Comparison of ENCODE assay signal across 1 cellular context in the genomic region with DNA sequence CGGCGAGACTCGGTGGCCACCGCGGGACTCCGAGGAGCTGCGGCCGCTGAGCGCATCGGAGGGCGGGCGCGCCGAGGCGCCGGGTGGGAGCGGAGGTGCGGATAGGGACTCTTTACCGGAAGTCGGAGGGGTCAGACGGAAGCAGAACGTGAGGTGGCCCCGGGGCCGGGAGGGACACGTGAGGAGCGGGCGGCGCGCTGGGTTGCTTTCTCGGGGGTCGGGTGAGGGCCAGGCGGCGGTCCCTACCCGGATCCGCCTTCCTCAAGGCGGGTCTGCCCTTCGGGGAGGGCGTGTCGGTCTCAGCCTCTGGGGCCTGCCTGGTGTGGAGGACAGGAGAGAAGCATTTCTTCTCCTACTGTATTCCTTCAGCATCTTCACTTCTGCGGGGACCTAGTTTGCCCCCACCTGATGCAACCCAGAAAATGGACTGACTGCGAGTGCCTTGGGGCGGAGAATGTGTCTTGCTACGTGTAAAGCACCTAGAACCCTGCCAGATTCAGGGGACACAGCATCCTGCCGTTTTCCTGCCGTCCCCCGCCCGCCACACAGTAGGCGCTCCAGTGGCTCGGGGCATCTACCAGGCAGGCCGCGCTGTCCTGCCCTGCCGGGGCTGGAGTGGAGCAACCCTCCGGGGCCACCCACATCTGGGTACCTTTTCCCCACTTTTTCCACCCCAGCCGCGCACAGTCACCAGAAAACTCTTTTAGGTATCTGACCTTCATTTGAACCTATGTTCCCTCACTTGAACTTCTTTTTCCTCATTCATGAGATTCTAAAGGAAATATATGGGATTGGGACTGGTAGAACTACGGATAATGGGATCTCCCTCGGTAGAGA.
TF ChIP-seq lines count a peak whose summit lies in the region.

No MANE protein-coding gene starts in this region.

TF ChIP-seq in HepG2, 621 proteins besides CTCF, POLR2A, EP300 and RAD21 (continued from another document and continues in another):
- TF ChIP-seq ZC3H4 (CRISPR knock-in tag; IDR thresholded peaks at IDR 0.05; ENCODE audit: borderline replicate concordance) (peak; percentile 95; the same call in 1 of the 2 replicates), GABPA (IDR thresholded peaks at IDR 0.05; ENCODE audit: low read depth, low read length) (peak; percentile 90), GABPA (CRISPR knock-in tag; IDR thresholded peaks at IDR 0.05; ENCODE audit: low read depth) (peak; percentile 92), TOE1 (CRISPR knock-in tag; IDR thresholded peaks at IDR 0.05) (no peak), PRPF4 (IDR thresholded peaks at IDR 0.05; ENCODE audit: low read depth, low read length, poor library complexity, severe bottlenecking) (no peak), ZNF839 (CRISPR knock-in tag; IDR thresholded peaks at IDR 0.05; ENCODE audit: borderline replicate concordance) (0 out of 2 replicates have a peak, but pooled peaks have one; percentile 68), TCF7L2 (IDR thresholded peaks at IDR 0.05; ENCODE audit: low read depth, low read length) (no peak), SALL1 (CRISPR knock-in tag; IDR thresholded peaks at IDR 0.05) (peak; percentile 64; the same call in 1 of the 2 replicates), RXRA (CRISPR knock-in tag; IDR thresholded peaks at IDR 0.05) (peak; percentile 58), ZFY (CRISPR knock-in tag; IDR thresholded peaks at IDR 0.05) (peak; percentile 86), ZNF34 (CRISPR knock-in tag; IDR thresholded peaks at IDR 0.05; ENCODE audit: borderline replicate concordance) (peak; percentile 70; the same call in 1 of the 2 replicates), ARNTL (CRISPR knock-in tag; IDR thresholded peaks at IDR 0.05) (peak; percentile 95), ZNF484 (CRISPR knock-in tag; IDR thresholded peaks at IDR 0.05; ENCODE audit: borderline replicate concordance, low read depth) (no peak), TARDBP (CRISPR knock-in tag; IDR thresholded peaks at IDR 0.05) (peak; percentile 8; the same call in 1 of the 2 replicates), ZMAT3 (CRISPR knock-in tag; conservative IDR thresholded peaks at IDR 0.05) (0 out of 2 replicates have a peak, but pooled peaks have one; percentile 18), ZNF337 (CRISPR knock-in tag; IDR thresholded peaks at IDR 0.05; ENCODE audit: borderline replicate concordance, low read depth) (peak; percentile 19; the same call in 1 of the 2 replicates), STAG1 (CRISPR knock-in tag; IDR thresholded peaks at IDR 0.05) (no peak), ZNF674 (CRISPR knock-in tag; IDR thresholded peaks at IDR 0.05; ENCODE audit: low read depth) (0 out of 2 replicates have a peak, but pooled peaks have one; percentile 54), WIZ (CRISPR knock-in tag; IDR thresholded peaks at IDR 0.05) (no peak), ZNF660 (CRISPR knock-in tag; IDR thresholded peaks at IDR 0.05; ENCODE audit: borderline replicate concordance, low read depth) (no peak), PHF21A (CRISPR knock-in tag; IDR thresholded peaks at IDR 0.05) (peak; percentile 37; the same call in 1 of the 2 replicates), NBN (conservative IDR thresholded peaks at IDR 0.05) (no peak), MXI1 (IDR thresholded peaks at IDR 0.05; ENCODE audit: borderline replicate concordance, low read depth, low read length) (peak; percentile 57; the same call in 1 of the 3 replicates), HOXA3 (CRISPR knock-in tag; IDR thresholded peaks at IDR 0.05) (peak; percentile 57), GATAD1 (CRISPR knock-in tag; IDR thresholded peaks at IDR 0.05) (peak; percentile 5; the same call in 1 of the 2 replicates), MED1 (CRISPR knock-in tag; IDR thresholded peaks at IDR 0.05) (no peak; the same call in 1 of the 2 replicates), KDM3A (CRISPR knock-in tag; IDR thresholded peaks at IDR 0.05; ENCODE audit: low read depth) (no peak), RFXAP (CRISPR knock-in tag; IDR thresholded peaks at IDR 0.05; ENCODE audit: borderline replicate concordance) (peak; percentile 73), ZNF24 (IDR thresholded peaks at IDR 0.05) (0 out of 2 replicates have a peak, but pooled peaks have one; percentile 8), ZKSCAN5 (CRISPR knock-in tag; IDR thresholded peaks at IDR 0.05) (0 out of 2 replicates have a peak, but pooled peaks have one; percentile 28), ZSCAN9 (CRISPR knock-in tag; IDR thresholded peaks at IDR 0.05; ENCODE audit: borderline replicate concordance) (no peak), SP5 (CRISPR knock-in tag; IDR thresholded peaks at IDR 0.05; ENCODE audit: borderline replicate concordance, low read depth) (peak; percentile 56), ZNF17 (CRISPR knock-in tag; IDR thresholded peaks at IDR 0.05) (0 out of 2 replicates have a peak, but pooled peaks have one; percentile 27), BHLHE40 (IDR thresholded peaks at IDR 0.05; ENCODE audit: low read length) (peak; percentile 99)
- TF ChIP-seq, protein P1, sequence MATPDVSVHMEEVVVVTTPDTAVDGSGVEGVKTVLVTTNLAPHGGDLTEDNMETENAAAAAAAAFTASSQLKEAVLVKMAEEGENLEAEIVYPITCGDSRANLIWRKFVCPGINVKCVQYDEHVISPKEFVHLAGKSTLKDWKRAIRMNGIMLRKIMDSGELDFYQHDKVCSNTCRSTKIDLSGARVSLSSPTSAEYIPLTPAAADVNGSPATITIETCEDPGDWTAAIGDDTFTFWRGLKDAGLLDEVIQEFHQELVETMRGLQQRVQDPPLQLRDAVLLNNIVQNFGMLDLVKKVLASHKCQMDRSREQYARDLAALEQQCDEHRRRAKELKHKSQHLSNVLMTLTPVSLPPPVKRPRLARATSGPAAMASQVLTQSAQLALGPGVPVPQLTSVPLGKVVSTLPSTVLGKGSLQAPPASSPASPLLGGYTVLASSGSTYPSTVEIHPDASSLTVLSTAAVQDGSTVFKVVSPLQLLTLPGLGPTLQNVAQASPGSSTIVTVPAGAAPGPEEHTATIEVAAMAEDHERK (CRISPR knock-in tag; IDR thresholded peaks at IDR 0.05; ENCODE audit: low read depth) = no peak
- TF ChIP-seq, protein P2, sequence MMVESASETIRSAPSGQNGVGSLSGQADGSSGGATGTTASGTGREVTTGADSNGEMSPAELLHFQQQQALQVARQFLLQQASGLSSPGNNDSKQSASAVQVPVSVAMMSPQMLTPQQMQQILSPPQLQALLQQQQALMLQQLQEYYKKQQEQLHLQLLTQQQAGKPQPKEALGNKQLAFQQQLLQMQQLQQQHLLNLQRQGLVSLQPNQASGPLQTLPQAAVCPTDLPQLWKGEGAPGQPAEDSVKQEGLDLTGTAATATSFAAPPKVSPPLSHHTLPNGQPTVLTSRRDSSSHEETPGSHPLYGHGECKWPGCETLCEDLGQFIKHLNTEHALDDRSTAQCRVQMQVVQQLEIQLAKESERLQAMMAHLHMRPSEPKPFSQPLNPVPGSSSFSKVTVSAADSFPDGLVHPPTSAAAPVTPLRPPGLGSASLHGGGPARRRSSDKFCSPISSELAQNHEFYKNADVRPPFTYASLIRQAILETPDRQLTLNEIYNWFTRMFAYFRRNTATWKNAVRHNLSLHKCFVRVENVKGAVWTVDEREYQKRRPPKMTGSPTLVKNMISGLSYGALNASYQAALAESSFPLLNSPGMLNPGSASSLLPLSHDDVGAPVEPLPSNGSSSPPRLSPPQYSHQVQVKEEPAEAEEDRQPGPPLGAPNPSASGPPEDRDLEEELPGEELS (CRISPR knock-in tag; IDR thresholded peaks at IDR 0.05) = peak; percentile 51
- TF ChIP-seq, protein P3, sequence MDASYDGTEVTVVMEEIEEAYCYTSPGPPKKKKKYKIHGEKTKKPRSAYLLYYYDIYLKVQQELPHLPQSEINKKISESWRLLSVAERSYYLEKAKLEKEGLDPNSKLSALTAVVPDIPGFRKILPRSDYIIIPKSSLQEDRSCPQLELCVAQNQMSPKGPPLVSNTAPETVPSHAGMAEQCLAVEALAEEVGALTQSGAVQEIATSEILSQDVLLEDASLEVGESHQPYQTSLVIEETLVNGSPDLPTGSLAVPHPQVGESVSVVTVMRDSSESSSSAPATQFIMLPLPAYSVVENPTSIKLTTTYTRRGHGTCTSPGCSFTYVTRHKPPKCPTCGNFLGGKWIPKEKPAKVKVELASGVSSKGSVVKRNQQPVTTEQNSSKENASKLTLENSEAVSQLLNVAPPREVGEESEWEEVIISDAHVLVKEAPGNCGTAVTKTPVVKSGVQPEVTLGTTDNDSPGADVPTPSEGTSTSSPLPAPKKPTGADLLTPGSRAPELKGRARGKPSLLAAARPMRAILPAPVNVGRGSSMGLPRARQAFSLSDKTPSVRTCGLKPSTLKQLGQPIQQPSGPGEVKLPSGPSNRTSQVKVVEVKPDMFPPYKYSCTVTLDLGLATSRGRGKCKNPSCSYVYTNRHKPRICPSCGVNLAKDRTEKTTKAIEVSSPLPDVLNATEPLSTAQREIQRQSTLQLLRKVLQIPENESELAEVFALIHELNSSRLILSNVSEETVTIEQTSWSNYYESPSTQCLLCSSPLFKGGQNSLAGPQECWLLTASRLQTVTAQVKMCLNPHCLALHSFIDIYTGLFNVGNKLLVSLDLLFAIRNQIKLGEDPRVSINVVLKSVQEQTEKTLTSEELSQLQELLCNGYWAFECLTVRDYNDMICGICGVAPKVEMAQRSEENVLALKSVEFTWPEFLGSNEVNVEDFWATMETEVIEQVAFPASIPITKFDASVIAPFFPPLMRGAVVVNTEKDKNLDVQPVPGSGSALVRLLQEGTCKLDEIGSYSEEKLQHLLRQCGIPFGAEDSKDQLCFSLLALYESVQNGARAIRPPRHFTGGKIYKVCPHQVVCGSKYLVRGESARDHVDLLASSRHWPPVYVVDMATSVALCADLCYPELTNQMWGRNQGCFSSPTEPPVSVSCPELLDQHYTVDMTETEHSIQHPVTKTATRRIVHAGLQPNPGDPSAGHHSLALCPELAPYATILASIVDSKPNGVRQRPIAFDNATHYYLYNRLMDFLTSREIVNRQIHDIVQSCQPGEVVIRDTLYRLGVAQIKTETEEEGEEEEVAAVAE (CRISPR knock-in tag; IDR thresholded peaks at IDR 0.05; ENCODE audit: borderline replicate concordance) = peak; percentile 31; the same call in 1 of the 2 replicates
- TF ChIP-seq, protein P4, sequence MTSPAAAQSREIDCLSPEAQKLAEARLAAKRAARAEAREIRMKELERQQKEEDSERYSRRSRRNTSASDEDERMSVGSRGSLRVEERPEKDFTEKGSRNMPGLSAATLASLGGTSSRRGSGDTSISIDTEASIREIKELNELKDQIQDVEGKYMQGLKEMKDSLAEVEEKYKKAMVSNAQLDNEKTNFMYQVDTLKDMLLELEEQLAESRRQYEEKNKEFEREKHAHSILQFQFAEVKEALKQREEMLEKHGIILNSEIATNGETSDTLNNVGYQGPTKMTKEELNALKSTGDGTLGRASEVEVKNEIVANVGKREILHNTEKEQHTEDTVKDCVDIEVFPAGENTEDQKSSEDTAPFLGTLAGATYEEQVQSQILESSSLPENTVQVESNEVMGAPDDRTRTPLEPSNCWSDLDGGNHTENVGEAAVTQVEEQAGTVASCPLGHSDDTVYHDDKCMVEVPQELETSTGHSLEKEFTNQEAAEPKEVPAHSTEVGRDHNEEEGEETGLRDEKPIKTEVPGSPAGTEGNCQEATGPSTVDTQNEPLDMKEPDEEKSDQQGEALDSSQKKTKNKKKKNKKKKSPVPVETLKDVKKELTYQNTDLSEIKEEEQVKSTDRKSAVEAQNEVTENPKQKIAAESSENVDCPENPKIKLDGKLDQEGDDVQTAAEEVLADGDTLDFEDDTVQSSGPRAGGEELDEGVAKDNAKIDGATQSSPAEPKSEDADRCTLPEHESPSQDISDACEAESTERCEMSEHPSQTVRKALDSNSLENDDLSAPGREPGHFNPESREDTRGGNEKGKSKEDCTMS (CRISPR knock-in tag; conservative IDR thresholded peaks at IDR 0.05) = no peak
- TF ChIP-seq, protein P5, sequence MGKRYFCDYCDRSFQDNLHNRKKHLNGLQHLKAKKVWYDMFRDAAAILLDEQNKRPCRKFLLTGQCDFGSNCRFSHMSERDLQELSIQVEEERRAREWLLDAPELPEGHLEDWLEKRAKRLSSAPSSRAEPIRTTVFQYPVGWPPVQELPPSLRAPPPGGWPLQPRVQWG (CRISPR knock-in tag; IDR thresholded peaks at IDR 0.05; ENCODE audit: borderline replicate concordance, low read depth) = no peak
- TF ChIP-seq, protein P6, sequence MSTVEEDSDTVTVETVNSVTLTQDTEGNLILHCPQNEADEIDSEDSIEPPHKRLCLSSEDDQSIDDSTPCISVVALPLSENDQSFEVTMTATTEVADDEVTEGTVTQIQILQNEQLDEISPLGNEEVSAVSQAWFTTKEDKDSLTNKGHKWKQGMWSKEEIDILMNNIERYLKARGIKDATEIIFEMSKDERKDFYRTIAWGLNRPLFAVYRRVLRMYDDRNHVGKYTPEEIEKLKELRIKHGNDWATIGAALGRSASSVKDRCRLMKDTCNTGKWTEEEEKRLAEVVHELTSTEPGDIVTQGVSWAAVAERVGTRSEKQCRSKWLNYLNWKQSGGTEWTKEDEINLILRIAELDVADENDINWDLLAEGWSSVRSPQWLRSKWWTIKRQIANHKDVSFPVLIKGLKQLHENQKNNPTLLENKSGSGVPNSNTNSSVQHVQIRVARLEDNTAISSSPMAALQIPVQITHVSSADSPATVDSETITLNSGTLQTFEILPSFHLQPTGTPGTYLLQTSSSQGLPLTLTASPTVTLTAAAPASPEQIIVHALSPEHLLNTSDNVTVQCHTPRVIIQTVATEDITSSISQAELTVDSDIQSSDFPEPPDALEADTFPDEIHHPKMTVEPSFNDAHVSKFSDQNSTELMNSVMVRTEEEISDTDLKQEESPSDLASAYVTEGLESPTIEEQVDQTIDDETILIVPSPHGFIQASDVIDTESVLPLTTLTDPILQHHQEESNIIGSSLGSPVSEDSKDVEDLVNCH (CRISPR knock-in tag; IDR thresholded peaks at IDR 0.05) = no peak
- TF ChIP-seq, protein P7, sequence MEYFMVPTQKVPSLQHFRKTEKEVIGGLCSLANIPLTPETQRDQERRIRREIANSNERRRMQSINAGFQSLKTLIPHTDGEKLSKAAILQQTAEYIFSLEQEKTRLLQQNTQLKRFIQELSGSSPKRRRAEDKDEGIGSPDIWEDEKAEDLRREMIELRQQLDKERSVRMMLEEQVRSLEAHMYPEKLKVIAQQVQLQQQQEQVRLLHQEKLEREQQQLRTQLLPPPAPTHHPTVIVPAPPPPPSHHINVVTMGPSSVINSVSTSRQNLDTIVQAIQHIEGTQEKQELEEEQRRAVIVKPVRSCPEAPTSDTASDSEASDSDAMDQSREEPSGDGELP (IDR thresholded peaks at IDR 0.05; ENCODE audit: borderline replicate concordance, low read depth) = peak; percentile 24; the same call in 1 of the 2 replicates
- TF ChIP-seq, protein P8, sequence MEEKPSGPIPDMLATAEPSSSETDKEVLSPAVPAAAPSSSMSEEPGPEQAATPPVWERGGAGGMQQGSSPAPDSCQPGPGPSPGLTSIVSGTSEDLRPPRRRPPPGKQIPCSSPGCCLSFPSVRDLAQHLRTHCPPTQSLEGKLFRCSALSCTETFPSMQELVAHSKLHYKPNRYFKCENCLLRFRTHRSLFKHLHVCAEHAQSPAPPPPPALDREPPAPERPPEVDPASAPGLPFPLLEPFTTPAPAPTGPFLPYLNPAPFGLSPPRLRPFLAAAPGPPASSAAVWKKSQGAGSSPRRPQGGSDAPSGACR (CRISPR knock-in tag; IDR thresholded peaks at IDR 0.05) = no peak
- TF ChIP-seq, protein P9, sequence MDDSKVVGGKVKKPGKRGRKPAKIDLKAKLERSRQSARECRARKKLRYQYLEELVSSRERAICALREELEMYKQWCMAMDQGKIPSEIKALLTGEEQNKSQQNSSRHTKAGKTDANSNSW (CRISPR knock-in tag; IDR thresholded peaks at IDR 0.05; ENCODE audit: borderline replicate concordance) = 0 out of 2 replicates have a peak, but pooled peaks have one; percentile 44
